1 cellular context compared by ENCODE assay signal in genomic region chr1:224497714-224498573, GRCh38.
TF ChIP-seq lines count a peak whose summit lies in the region.

No MANE protein-coding gene starts in this region.

TF ChIP-seq in WTC11, 78 proteins besides CTCF, POLR2A, EP300 and RAD21 (continued from another document):
- TF ChIP-seq ARID4B (CRISPR knock-in tag; IDR thresholded peaks at IDR 0.05; ENCODE audit: borderline replicate concordance) = no peak
- TF ChIP-seq AFF4 (CRISPR knock-in tag; IDR thresholded peaks at IDR 0.05; ENCODE audit: borderline replicate concordance) = no peak
- TF ChIP-seq, protein P1, sequence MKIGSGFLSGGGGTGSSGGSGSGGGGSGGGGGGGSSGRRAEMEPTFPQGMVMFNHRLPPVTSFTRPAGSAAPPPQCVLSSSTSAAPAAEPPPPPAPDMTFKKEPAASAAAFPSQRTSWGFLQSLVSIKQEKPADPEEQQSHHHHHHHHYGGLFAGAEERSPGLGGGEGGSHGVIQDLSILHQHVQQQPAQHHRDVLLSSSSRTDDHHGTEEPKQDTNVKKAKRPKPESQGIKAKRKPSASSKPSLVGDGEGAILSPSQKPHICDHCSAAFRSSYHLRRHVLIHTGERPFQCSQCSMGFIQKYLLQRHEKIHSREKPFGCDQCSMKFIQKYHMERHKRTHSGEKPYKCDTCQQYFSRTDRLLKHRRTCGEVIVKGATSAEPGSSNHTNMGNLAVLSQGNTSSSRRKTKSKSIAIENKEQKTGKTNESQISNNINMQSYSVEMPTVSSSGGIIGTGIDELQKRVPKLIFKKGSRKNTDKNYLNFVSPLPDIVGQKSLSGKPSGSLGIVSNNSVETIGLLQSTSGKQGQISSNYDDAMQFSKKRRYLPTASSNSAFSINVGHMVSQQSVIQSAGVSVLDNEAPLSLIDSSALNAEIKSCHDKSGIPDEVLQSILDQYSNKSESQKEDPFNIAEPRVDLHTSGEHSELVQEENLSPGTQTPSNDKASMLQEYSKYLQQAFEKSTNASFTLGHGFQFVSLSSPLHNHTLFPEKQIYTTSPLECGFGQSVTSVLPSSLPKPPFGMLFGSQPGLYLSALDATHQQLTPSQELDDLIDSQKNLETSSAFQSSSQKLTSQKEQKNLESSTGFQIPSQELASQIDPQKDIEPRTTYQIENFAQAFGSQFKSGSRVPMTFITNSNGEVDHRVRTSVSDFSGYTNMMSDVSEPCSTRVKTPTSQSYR (CRISPR knock-in tag; IDR thresholded peaks at IDR 0.05) = no peak
- no peak for TF ChIP-seq CREM (CRISPR knock-in tag; IDR thresholded peaks at IDR 0.05)
- TF ChIP-seq FOXK1 (CRISPR knock-in tag; IDR thresholded peaks at IDR 0.05) = no peak
